ENCODE assay signal across 8 cellular contexts in the genomic region with DNA sequence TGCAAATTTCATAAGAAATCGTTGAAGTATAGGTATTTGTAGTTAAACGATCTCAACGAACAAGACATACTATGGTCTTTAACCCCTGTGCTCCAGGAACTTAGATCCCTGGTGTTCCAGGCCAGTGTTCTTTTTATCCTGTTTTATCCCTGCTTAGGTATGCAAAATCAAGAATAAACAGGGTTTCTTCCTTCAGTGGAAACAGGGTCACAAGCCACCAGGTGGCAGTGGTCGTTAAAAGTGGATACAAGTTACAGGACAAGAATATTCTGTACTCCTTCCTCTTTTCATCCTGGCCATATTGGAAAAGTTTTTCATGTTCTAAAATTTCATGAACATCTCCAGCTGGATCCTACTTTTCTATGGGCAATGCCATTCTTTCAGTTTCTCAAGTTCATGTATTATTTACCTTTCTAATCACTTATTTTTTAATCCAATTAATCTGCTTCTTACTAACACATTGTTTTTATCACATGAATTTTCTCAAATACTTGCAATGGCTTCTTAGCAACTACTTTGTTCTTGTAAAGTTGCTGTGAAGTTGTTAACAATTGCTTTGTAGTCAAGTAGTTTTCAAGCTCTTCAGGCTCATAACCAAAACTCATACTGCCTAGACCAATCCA.
DNase-seq lines count a peak whose midpoint lies in the region; TF ChIP-seq lines count a peak whose summit lies in the region.

No MANE protein-coding gene starts in this region.

- no peaks in the 10 kb centered on the region for H3K27me3 ChIP-seq in brain microvascular endothelial cell (replicated peaks)

- in situ Hi-C loops in brain microvascular endothelial cell (cut with HindIII; ENCODE audit: low pct_ligation_motif_present, low sequenced_read_pairs): no loop called here

- POLR2A ChIA-PET in RWPE1 (lab: Yijun Ruan, JAX; ENCODE audit: low non-redundant PET): no interaction called here

- CTCF ChIA-PET in RWPE1 (lab: Yijun Ruan, JAX): interaction anchor here (0.5 to 1.0 kb wide), 5 partner anchors 26 to 1832 kb away, joined by 3 to 4 read pairs (median 4); no protein-coding TSS in a partner anchor

- TF ChIP-seq CTCF in GM12864 (IDR thresholded peaks at IDR 0.05; ENCODE audit: low read depth, low read length, missing control alignments) (peak; percentile 50), RWPE1 (conservative IDR thresholded peaks at IDR 0.05; ENCODE audit: low read depth) (peak; percentile 46), brain microvascular endothelial cell (IDR thresholded peaks at IDR 0.05; ENCODE audit: low read depth, low read length, missing control alignments) (peak; percentile 77)

- H3K4me3 ChIP-seq in GM12864 (ENCODE audit: low read depth, low read length) (no peak overlapping the region), brain microvascular endothelial cell (ENCODE audit: low read depth, low read length) (no peak overlapping the region)

- H3K27ac ChIP-seq in RWPE1 (no peak overlapping the region), brain microvascular endothelial cell (no peak overlapping the region)

- no peaks in the 10 kb centered on the region for H3K36me3 ChIP-seq in brain microvascular endothelial cell (replicated peaks)

- DNase-seq in 8988T (peak; percentile 20), GM12864 (ENCODE audit: low read depth) (peak; percentile 8), KG1 (lab: John Stamatoyannopoulos, UW) (peak; percentile 38), RWPE1 (ENCODE audit: low spot score) (peak; percentile 59), brain microvascular endothelial cell (peak; percentile 75), islet precursor cell (peak; percentile 77), HuH-7 (ENCODE audit: low spot score) (no peak)
- peak; percentile 11 to 18 for DNase-seq in stimulated activated CD4-positive, alpha-beta T cell treated with anti-CD3 and anti-CD28 coated beads, Interleukin-2, amount 100 ng/mL, for 48 hours
